ENCODE assay signal across 21 cellular contexts in the genomic region with DNA sequence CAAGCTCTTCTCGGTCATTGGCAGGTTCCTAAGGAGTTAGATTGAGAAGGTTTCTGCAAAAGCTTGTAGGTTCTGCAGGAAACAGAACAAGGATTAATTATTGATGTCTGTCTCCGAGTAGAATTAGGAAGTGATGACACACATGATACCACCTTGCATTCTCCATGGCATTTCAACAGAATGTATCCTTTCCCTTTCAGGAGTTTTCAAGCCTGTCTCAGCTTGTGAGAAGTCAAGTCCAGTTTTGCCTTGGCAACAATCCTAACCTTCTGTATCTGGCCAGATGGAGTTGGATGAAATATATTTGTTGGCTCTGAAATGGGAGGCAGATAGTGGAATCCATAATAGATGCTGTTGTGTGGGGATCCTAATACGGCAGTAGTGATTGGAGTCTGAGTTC.
DNase-seq lines count a peak whose midpoint lies in the region; FAIRE-seq and TF ChIP-seq lines count a peak whose summit lies in the region.
"Had no signal": no experiment of that assay in that cellular context is flagged by ENCODE, and none has a peak within 500 bp of the region (broad histone marks: within the 10 kb centered on the region; RNA-seq: fewer than 3 reads in every experiment).

No MANE protein-coding gene starts in this region.

- no peaks in the 10 kb centered on the region for H3K27me3 ChIP-seq in bronchial epithelial cell (ENCODE audit: control insufficient read depth, insufficient read depth, low read length)

- no peak for TF ChIP-seq CTCF in RWPE1 (conservative IDR thresholded peaks at IDR 0.05; ENCODE audit: low read depth)
- TF ChIP-seq CTCF in bronchial epithelial cell (IDR thresholded peaks at IDR 0.05; ENCODE audit: insufficient read depth, low read length, severe bottlenecking) = no peak

- no peak overlapping the region for H3K4me3 ChIP-seq in bronchial epithelial cell (ENCODE audit: low read depth, low read length)
- H3K4me3 ChIP-seq: A549, GM12878 had no signal

- FAIRE-seq in bronchial epithelial cell (lab: Jason Lieb, UNC) = no peak
- FAIRE-seq: A549, D721Med, GM12878, GM19239, H1 had no signal

- CTCF ChIA-PET in RWPE1 (lab: Yijun Ruan, JAX) = no interaction called here

- POLR2A ChIA-PET in RWPE1 (lab: Yijun Ruan, JAX; ENCODE audit: low non-redundant PET) = no interaction called here

- no peaks in the 10 kb centered on the region for H3K36me3 ChIP-seq in bronchial epithelial cell (ENCODE audit: control insufficient read depth, insufficient read depth, low read length)

- DNase-seq in NCI-H2171 treated with DMSO at 0.1 percent for 48 hours (lab: John Stamatoyannopoulos, UW) = peak; percentile 45
- no peak for DNase-seq in NCI-H2171 (lab: John Stamatoyannopoulos, UW)
- peak; percentile 3 for DNase-seq in RWPE1 (ENCODE audit: low spot score)
- peak; percentile 7 for DNase-seq in bronchial epithelial cell (ENCODE audit: low read depth)
- DNase-seq in pons (ENCODE audit: low spot score) = peak; percentile 19
- DNase-seq in GF-D8 (lab: John Stamatoyannopoulos, UW) = no peak
- DNase-seq in dermis blood vessel endothelial cell = no peak
- no peak for DNase-seq in T-helper 9 cell
- DNase-seq: AML-193; Caco-2; CD4-positive, alpha-beta T cell; DMS79 treated with DMSO at 0.1 percent for 48 hours; H9 had no signal

- H3K27ac ChIP-seq in RWPE1 = peak overlapping the region; percentile 81; the same call in 1 of the 2 replicates
- H3K27ac ChIP-seq: 22Rv1, A549, C4-2B, HL-60 had no signal

Comparison
In these comparisons a context has a peak if more than half of its experiments do, and no peak if none do; other contexts are left out.
1. DNase-seq: peak in NCI-H2171 treated with DMSO at 0.1 percent for 48 hours (single experiment), RWPE1 (single experiment), bronchial epithelial cell (single experiment) and pons (single experiment); none in NCI-H2171 (single experiment), GF-D8 (single experiment), dermis blood vessel endothelial cell (single experiment) and T-helper 9 cell (single experiment).